19 cellular contexts compared by ENCODE assay signal in the genomic region with DNA sequence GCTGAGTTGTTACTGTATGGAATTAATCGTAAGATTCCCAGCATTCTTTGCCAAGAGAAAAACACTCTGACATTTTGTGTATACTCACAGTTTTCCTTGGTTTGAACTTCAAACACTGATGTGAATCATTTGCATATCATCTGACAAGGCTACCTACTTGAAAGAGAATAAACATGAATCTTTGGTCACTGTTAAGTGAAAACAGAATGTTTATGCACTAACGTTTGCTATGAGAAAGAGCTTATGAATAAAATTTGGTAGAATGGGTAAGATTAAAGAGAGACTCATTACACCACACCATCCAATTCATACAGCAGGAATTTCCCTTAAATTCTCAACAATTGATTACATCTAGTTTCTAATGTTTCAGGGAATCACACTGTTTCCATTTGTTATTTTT. TPM values are rescaled to one million over a fixed set of nuclear protein-coding genes. Genes with fewer than 3 reads are reported as not detected.
"Had no signal": no experiment of that assay in that cellular context is flagged by ENCODE, and none has a peak within 500 bp of the region (broad histone marks: within the 10 kb centered on the region; RNA-seq: fewer than 3 reads in every experiment).

No MANE protein-coding gene starts in this region.

- H3K4me1 Mint-ChIP-seq: activated CD4-positive, alpha-beta memory T cell treated with anti-CD3 and anti-CD28 coated beads, Interleukin-2, amount 10 ng/mL, durations not matched to agents 7 days and 5 days had no signal

- H3K27me3 Mint-ChIP-seq: activated CD4-positive, alpha-beta memory T cell treated with anti-CD3 and anti-CD28 coated beads, Interleukin-2, amount 10 ng/mL, durations not matched to agents 7 days and 5 days had no signal

- H3K4me3 Mint-ChIP-seq: activated CD4-positive, alpha-beta memory T cell treated with anti-CD3 and anti-CD28 coated beads, Interleukin-2, amount 10 ng/mL, durations not matched to agents 7 days and 5 days; activated T-cell treated with anti-CD3 and anti-CD28 coated beads, Interleukin-2, amount 50 U/mL, for 4 hours had no signal

- H3K9me3 Mint-ChIP-seq: activated CD4-positive, alpha-beta memory T cell treated with anti-CD3 and anti-CD28 coated beads, Interleukin-2, amount 10 ng/mL, durations not matched to agents 7 days and 5 days had no signal

- H3K4me3 ChIP-seq: breast epithelium, lung, ovary, sigmoid colon, stomach, thoracic aorta, upper lobe of right lung had no signal

- DNase-seq: activated CD4-positive, alpha-beta memory T cell treated with anti-CD3 and anti-CD28 coated beads, Interleukin-2, amount 10 ng/mL, durations not matched to agents 7 days and 5 days; activated effector memory CD4-positive, alpha-beta T cell treated with Interleukin-2 at 50 U/mL for 16 hours; activated naive CD4-positive, alpha-beta T cell treated with anti-CD3 and anti-CD28 coated beads, Interleukin-2, amount 50 U/mL, for 16 hours; activated T-cell treated with anti-CD3 and anti-CD28 coated beads, Interleukin-2, amount 50 U/mL, for 4 hours; amniotic stem cell; cerebellar nuclear complex; effector CD8-positive, alpha-beta T cell; islet precursor cell; midbrain; ovary; sigmoid colon; stimulated activated CD4-positive, alpha-beta T cell treated with anti-CD3 and anti-CD28 coated beads, Interleukin-2, amount 100 ng/mL, for 24 hours; stomach; T-helper 1 cell; upper lobe of right lung had no signal

- H3K27ac Mint-ChIP-seq: activated CD4-positive, alpha-beta memory T cell treated with anti-CD3 and anti-CD28 coated beads, Interleukin-2, amount 10 ng/mL, durations not matched to agents 7 days and 5 days had no signal

RNA-seq across cellular contexts. Expression of gene MACC1, which starts 46.6 kb away (rescaled TPM):
- total RNA-seq: endothelial cell of umbilical vein had no signal
- polyA plus RNA-seq: endothelial cell of umbilical vein had no signal
